Comparison of ENCODE assay signal across 1 cellular context in the genomic region with DNA sequence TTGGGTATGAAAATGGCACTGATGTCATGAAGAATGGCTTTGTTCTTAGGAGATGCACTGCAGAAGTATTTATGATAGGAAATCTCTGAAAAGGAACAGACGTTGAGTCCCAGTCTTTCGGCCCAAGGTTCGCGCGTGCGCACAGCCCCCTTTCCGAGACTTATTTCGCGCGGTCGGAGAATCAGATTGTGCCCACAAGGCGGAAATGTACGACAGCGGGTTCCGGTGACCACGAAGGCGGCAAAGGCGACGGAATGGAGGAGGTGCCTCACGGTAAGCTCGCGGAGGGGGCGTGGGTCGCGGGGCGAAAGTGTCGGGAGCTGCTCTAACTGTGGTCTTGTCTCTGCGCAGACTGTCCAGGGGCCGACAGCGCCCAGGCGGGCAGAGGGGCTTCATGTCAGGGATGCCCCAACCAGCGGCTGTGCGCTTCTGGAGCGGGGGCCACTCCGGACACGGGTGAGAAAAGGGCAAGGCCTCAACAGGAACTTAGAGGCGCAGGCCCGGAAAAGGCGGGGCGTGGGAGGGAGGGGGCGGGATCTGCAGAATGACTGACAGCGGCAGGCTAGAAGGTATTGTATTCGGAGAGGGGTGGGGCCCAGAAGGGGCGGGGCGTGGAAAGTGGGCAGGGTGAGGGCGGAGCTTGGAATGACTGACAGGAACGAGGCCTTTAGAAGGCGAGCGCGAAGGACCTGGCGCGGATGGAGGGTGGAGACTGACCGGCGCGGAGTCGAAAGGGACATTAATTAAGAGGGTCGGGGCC.
A peak's percentile ranks its signal among the peaks of the same experiment; 100 is the strongest.
TF ChIP-seq lines count a peak whose summit lies in the region.

Gene NUBP1, plus strand, starts transcription at position 233 of the 760 bp plus-strand sequence. Its CDS starts 22 bp downstream, at position 255.

TF ChIP-seq in K562, 482 proteins besides CTCF, POLR2A, EP300 and RAD21 (continued from another document and continues in another):
- TF ChIP-seq ZBTB17 (CRISPR knock-in tag; IDR thresholded peaks at IDR 0.05) (peak; percentile 19; the same call in 1 of the 2 replicates), HNRNPH1 (optimal IDR thresholded peaks at IDR 0.05; ENCODE audit: low read depth, low read length) (no peak), SAFB (IDR thresholded peaks at IDR 0.05; ENCODE audit: borderline replicate concordance, low read depth, low read length) (0 out of 2 replicates have a peak, but pooled peaks have one; percentile 45), HNRNPL (IDR thresholded peaks at IDR 0.05; ENCODE audit: low read depth, low read length) (no peak), SAP30 (IDR thresholded peaks at IDR 0.05; ENCODE audit: borderline replicate concordance, insufficient read depth, low read depth, low read length, poor library complexity, severe bottlenecking) (no peak), ADNP (tag; IDR thresholded peaks at IDR 0.05) (no peak), BACH1 (tag; IDR thresholded peaks at IDR 0.05) (no peak), PHTF2 (CRISPR knock-in tag; IDR thresholded peaks at IDR 0.05) (no peak), RBBP5 (IDR thresholded peaks at IDR 0.05; ENCODE audit: borderline replicate concordance, insufficient read depth, low read length, poor library complexity, severe bottlenecking) (peak; percentile 85), FOS (IDR thresholded peaks at IDR 0.05; ENCODE audit: extremely low read depth, insufficient read length) (no peak), POLR2G (IDR thresholded peaks at IDR 0.05; ENCODE audit: low read depth, low read length) (peak; percentile 98), MLX (CRISPR knock-in tag; conservative IDR thresholded peaks at IDR 0.05) (no peak), TRIM28 (IDR thresholded peaks at IDR 0.05) (0 out of 2 replicates have a peak, but pooled peaks have one; percentile 26), RBM15 (IDR thresholded peaks at IDR 0.05; ENCODE audit: insufficient read depth, low read length) (no peak), TAF15 (IDR thresholded peaks at IDR 0.05; ENCODE audit: low read depth, low read length) (no peak), LARP7 (IDR thresholded peaks at IDR 0.05) (peak; percentile 10; the same call in 1 of the 2 replicates), ZFPM2 (CRISPR knock-in tag; IDR thresholded peaks at IDR 0.05) (no peak), CREB1 (IDR thresholded peaks at IDR 0.05) (peak; percentile 35), CREB1 (CRISPR knock-in tag; IDR thresholded peaks at IDR 0.05) (0 out of 2 replicates have a peak, but pooled peaks have one; percentile 61), SP2 (IDR thresholded peaks at IDR 0.05; ENCODE audit: extremely low read depth, low read depth, low read length, poor library complexity, severe bottlenecking) (peak; percentile 19), MAFF (IDR thresholded peaks at IDR 0.05; ENCODE audit: low read length) (no peak), ZC3H8 (IDR thresholded peaks at IDR 0.05) (no peak), ZNF583 (CRISPR knock-in tag; IDR thresholded peaks at IDR 0.05) (peak; percentile 61), NUFIP1 (IDR thresholded peaks at IDR 0.05; ENCODE audit: partially characterized antibody) (no peak), MAFG (tag; conservative IDR thresholded peaks at IDR 0.05) (no peak), IFI16 (CRISPR knock-in tag; IDR thresholded peaks at IDR 0.05) (no peak), SMAD3 (CRISPR knock-in tag; conservative IDR thresholded peaks at IDR 0.05) (0 out of 2 replicates have a peak, but pooled peaks have one; percentile 45), ZNF318 (IDR thresholded peaks at IDR 0.05; ENCODE audit: borderline replicate concordance in 1 of 2, low read depth in 1 of 2) (no peak), U2AF2 (optimal IDR thresholded peaks at IDR 0.05; ENCODE audit: low read depth, low read length) (no peak), DLX4 (CRISPR knock-in tag; IDR thresholded peaks at IDR 0.05) (no peak), ZNF644 (tag; IDR thresholded peaks at IDR 0.05; ENCODE audit: low read depth) (no peak), MTA3 (IDR thresholded peaks at IDR 0.05; ENCODE audit: borderline replicate concordance) (peak; percentile 84; the same call in 1 of the 2 replicates), POLR3G (IDR thresholded peaks at IDR 0.05; ENCODE audit: extremely low read depth, insufficient read length, insufficient replicate concordance) (no peak), CHD4 (IDR thresholded peaks at IDR 0.05; ENCODE audit: insufficient read depth, insufficient replicate concordance, low read depth, low read length, poor library complexity, severe bottlenecking) (no peak)
- TF ChIP-seq, protein P1, sequence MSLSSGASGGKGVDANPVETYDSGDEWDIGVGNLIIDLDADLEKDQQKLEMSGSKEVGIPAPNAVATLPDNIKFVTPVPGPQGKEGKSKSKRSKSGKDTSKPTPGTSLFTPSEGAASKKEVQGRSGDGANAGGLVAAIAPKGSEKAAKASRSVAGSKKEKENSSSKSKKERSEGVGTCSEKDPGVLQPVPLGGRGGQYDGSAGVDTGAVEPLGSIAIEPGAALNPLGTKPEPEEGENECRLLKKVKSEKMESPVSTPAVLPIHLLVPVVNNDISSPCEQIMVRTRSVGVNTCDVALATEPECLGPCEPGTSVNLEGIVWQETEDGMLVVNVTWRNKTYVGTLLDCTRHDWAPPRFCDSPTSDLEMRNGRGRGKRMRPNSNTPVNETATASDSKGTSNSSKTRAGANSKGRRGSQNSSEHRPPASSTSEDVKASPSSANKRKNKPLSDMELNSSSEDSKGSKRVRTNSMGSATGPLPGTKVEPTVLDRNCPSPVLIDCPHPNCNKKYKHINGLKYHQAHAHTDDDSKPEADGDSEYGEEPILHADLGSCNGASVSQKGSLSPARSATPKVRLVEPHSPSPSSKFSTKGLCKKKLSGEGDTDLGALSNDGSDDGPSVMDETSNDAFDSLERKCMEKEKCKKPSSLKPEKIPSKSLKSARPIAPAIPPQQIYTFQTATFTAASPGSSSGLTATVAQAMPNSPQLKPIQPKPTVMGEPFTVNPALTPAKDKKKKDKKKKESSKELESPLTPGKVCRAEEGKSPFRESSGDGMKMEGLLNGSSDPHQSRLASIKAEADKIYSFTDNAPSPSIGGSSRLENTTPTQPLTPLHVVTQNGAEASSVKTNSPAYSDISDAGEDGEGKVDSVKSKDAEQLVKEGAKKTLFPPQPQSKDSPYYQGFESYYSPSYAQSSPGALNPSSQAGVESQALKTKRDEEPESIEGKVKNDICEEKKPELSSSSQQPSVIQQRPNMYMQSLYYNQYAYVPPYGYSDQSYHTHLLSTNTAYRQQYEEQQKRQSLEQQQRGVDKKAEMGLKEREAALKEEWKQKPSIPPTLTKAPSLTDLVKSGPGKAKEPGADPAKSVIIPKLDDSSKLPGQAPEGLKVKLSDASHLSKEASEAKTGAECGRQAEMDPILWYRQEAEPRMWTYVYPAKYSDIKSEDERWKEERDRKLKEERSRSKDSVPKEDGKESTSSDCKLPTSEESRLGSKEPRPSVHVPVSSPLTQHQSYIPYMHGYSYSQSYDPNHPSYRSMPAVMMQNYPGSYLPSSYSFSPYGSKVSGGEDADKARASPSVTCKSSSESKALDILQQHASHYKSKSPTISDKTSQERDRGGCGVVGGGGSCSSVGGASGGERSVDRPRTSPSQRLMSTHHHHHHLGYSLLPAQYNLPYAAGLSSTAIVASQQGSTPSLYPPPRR (CRISPR knock-in tag; IDR thresholded peaks at IDR 0.05; ENCODE audit: borderline replicate concordance): no peak
- TF ChIP-seq, protein P2, sequence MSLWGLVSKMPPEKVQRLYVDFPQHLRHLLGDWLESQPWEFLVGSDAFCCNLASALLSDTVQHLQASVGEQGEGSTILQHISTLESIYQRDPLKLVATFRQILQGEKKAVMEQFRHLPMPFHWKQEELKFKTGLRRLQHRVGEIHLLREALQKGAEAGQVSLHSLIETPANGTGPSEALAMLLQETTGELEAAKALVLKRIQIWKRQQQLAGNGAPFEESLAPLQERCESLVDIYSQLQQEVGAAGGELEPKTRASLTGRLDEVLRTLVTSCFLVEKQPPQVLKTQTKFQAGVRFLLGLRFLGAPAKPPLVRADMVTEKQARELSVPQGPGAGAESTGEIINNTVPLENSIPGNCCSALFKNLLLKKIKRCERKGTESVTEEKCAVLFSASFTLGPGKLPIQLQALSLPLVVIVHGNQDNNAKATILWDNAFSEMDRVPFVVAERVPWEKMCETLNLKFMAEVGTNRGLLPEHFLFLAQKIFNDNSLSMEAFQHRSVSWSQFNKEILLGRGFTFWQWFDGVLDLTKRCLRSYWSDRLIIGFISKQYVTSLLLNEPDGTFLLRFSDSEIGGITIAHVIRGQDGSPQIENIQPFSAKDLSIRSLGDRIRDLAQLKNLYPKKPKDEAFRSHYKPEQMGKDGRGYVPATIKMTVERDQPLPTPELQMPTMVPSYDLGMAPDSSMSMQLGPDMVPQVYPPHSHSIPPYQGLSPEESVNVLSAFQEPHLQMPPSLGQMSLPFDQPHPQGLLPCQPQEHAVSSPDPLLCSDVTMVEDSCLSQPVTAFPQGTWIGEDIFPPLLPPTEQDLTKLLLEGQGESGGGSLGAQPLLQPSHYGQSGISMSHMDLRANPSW (CRISPR knock-in tag; IDR thresholded peaks at IDR 0.05): 0 out of 2 replicates have a peak, but pooled peaks have one; percentile 79
- TF ChIP-seq, protein P3, sequence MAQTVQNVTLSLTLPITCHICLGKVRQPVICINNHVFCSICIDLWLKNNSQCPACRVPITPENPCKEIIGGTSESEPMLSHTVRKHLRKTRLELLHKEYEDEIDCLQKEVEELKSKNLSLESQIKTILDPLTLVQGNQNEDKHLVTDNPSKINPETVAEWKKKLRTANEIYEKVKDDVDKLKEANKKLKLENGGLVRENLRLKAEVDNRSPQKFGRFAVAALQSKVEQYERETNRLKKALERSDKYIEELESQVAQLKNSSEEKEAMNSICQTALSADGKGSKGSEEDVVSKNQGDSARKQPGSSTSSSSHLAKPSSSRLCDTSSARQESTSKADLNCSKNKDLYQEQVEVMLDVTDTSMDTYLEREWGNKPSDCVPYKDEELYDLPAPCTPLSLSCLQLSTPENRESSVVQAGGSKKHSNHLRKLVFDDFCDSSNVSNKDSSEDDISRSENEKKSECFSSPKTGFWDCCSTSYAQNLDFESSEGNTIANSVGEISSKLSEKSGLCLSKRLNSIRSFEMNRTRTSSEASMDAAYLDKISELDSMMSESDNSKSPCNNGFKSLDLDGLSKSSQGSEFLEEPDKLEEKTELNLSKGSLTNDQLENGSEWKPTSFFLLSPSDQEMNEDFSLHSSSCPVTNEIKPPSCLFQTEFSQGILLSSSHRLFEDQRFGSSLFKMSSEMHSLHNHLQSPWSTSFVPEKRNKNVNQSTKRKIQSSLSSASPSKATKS (CRISPR knock-in tag; IDR thresholded peaks at IDR 0.05): no peak
